In genomic region chr5:138884554-138884953, GRCh38 we compare ENCODE assay signal across 1 cellular context.
TF ChIP-seq lines count a peak whose summit lies in the region.

No MANE protein-coding gene starts in this region.

TF ChIP-seq in H1, 55 proteins besides CTCF, POLR2A, EP300 and RAD21:
- TF ChIP-seq FOSL1 (IDR thresholded peaks at IDR 0.05; ENCODE audit: insufficient read depth, low read depth, low read length) = no peak
- TF ChIP-seq MAFK (IDR thresholded peaks at IDR 0.05; ENCODE audit: low read depth, low read length) = no peak
- TF ChIP-seq TEAD4 (IDR thresholded peaks at IDR 0.05; ENCODE audit: low read depth, low read length) = peak; percentile 54
- no peak for TF ChIP-seq SIN3A (conservative IDR thresholded peaks at IDR 0.05 in 1 of 2, IDR thresholded peaks at IDR 0.05 in 1 of 2; ENCODE audit: low read depth in 1 of 2, low read length in 2 of 2)
- TF ChIP-seq SIRT6 (IDR thresholded peaks at IDR 0.05; ENCODE audit: low read length) = no peak
- TF ChIP-seq PHF8 (conservative IDR thresholded peaks at IDR 0.05; ENCODE audit: low read depth, low read length) = no peak
